ENCODE assay signal across 8 cellular contexts in the genomic region with DNA sequence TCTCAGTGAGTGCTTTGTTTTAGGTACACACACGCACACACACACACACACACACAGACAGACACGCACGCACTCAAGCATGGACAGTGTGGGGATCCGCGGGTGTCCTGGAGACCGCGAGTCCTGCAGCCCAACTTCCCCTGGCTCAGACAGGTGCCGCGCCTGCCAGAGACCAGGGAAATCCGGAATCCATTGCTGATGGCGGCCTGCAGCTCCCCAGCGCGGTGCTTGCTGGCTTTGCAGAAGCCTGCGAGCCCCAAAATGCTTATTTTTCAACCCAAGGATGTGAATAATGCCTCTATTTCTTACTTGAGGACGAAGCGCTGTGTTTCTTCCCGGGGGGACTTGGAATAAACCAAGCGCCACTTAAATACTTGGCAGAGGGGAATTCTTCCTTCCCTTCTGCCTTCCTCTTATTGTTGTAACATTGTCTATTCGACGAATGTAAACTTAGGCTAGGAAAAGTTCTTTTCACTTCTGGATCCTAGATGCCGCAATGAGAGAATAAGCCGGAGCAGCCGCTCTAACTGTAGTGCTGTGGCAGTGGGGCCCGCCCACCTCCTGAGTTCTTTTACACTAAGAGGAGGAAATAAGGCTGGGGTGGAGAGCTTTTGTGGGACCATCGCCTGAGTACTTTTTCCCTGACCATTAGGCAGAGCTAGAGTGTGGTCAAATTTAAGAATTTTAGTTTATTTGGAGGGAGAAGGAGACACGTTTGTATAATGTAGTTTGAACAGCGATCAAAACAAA. TPM values are rescaled to one million over a fixed set of nuclear protein-coding genes. Genes with fewer than 3 reads are reported as not detected.
DNase-seq lines count a peak whose midpoint lies in the region; ATAC-seq and TF ChIP-seq lines count a peak whose summit lies in the region.

No MANE protein-coding gene starts in this region.

- H3K36me3 ChIP-seq in IMR-90 (ENCODE audit: control insufficient read depth, insufficient read depth, low read length) (peaks cover 5% of the 10 kb centered on the region; the same call in 1 of the 2 replicates), thoracic aorta (no peaks in the 10 kb centered on the region)

- peak overlapping the region; percentile 51; the same call in 1 of the 2 replicates for H4K5ac ChIP-seq in IMR-90 (ENCODE audit: low read depth, low read length)

- H3K27ac Mint-ChIP-seq in activated CD4-positive, alpha-beta memory T cell treated with anti-CD3 and anti-CD28 coated beads, Interleukin-2, amount 10 ng/mL, durations not matched to agents 7 days and 5 days = peak overlapping the region; percentile 17

- dilution Hi-C loops in IMR-90 (cut with HindIII; ENCODE audit: low sequenced_read_pairs, unreplicated experiment) = no loop called here

- peak overlapping the region; percentile 15 for H3K18ac ChIP-seq in IMR-90 (ENCODE audit: low read depth, low read length)

- peaks cover 0 to 66% of the 10 kb centered on the region in 2 experiments; a peak in 2 of 4 replicates for H3K79me1 ChIP-seq in IMR-90 (ENCODE audit: low read depth in 1 of 2, low read length in 2 of 2)

- H2BK15ac ChIP-seq in IMR-90 (ENCODE audit: low read depth, low read length) = peak overlapping the region; percentile 52; the same call in 1 of the 3 replicates

- peak overlapping the region; percentile 48 for H2AK5ac ChIP-seq in IMR-90 (ENCODE audit: low read depth, low read length)

- peak overlapping the region; percentile 61 for H3K23ac ChIP-seq in IMR-90 (ENCODE audit: low read depth, low read length)

- no peaks in the 10 kb centered on the region for H3K9me3 Mint-ChIP-seq in activated CD4-positive, alpha-beta memory T cell treated with anti-CD3 and anti-CD28 coated beads, Interleukin-2, amount 10 ng/mL, durations not matched to agents 7 days and 5 days

- in situ Hi-C loops in IMR-90 (cut with MboI; ENCODE audit: low sequenced_read_pairs) = no loop called here

- H2AK9ac ChIP-seq in IMR-90 (replicated peaks; ENCODE audit: low read depth, low read length, poor library complexity) = peak overlapping the region; percentile 56

- DNase-seq in IMR-90 (peak; percentile 60), epithelial cell of prostate (ENCODE audit: low read depth, low spot score) (no peak), thoracic aorta (ENCODE audit: low spot score) (no peak), DMS153 treated with DMSO at 0.1 percent for 48 hours (lab: John Stamatoyannopoulos, UW; ENCODE audit: unreplicated experiment) (no peak)
- peak; percentile 54 for DNase-seq in activated CD4-positive, alpha-beta memory T cell treated with anti-CD3 and anti-CD28 coated beads, Interleukin-2, amount 10 ng/mL, durations not matched to agents 7 days and 5 days

- intact Hi-C loops in IMR-90 (cut with micrococcal nuclease) = loop anchor here (2.0 to 5.0 kb wide), 3 partner anchors 37 to 47 kb away; no protein-coding TSS in a partner anchor

- H3K36me3 Mint-ChIP-seq in activated CD4-positive, alpha-beta memory T cell treated with anti-CD3 and anti-CD28 coated beads, Interleukin-2, amount 10 ng/mL, durations not matched to agents 7 days and 5 days (ENCODE audit: low read depth) = peaks cover 32% of the 10 kb centered on the region

- peaks cover 4% of the 10 kb centered on the region for H3K9me1 ChIP-seq in IMR-90 (ENCODE audit: insufficient read depth, low read length)

- H2BK5ac ChIP-seq in IMR-90 (ENCODE audit: low read depth, low read length, poor library complexity, severe bottlenecking) = peak overlapping the region; percentile 40

- no peak for TF ChIP-seq POLR2A in IMR-90 (IDR thresholded peaks at IDR 0.05; ENCODE audit: low read depth, low read length)

- no peak overlapping the region for H2BK20ac ChIP-seq in IMR-90 (ENCODE audit: low read depth, low read length)

- peak overlapping the region; percentile 79 for H3K4me3 Mint-ChIP-seq in activated CD4-positive, alpha-beta memory T cell treated with anti-CD3 and anti-CD28 coated beads, Interleukin-2, amount 10 ng/mL, durations not matched to agents 7 days and 5 days

- BruUV-seq in IMR-90 (replicated peaks; lab: Mats Ljungman, UMichigan) = no TSS peak

- peaks cover 19% of the 10 kb centered on the region for H3K27me3 Mint-ChIP-seq in activated CD4-positive, alpha-beta memory T cell treated with anti-CD3 and anti-CD28 coated beads, Interleukin-2, amount 10 ng/mL, durations not matched to agents 7 days and 5 days

- H3K4me1 ChIP-seq in IMR-90 (ENCODE audit: control insufficient read depth, insufficient read depth, low read length) (peaks cover 16% of the 10 kb centered on the region; the same call in 1 of the 2 replicates), mononuclear cell (ENCODE audit: insufficient read depth, low read length) (peaks cover 17% of the 10 kb centered on the region), thoracic aorta (ENCODE audit: control insufficient read depth in 1 of 2, low read depth in 2 of 2) (peaks cover 0 to 11% of the 10 kb centered on the region in 2 donors)

- H3K4me3 ChIP-seq in IMR-90 (ENCODE audit: insufficient read depth, low read depth, low read length) = peak overlapping the region; percentile 93
- H3K4me3 ChIP-seq in mononuclear cell (ENCODE audit: low read length) = peak overlapping the region; percentile 25
- H3K4me3 ChIP-seq in thoracic aorta = peak overlapping the region; percentile 81

- H3K27me3 ChIP-seq in IMR-90 (ENCODE audit: control insufficient read depth, insufficient read depth, low read length) (no peaks in the 10 kb centered on the region), mononuclear cell (ENCODE audit: insufficient read depth, low read length) (peaks cover 44% of the 10 kb centered on the region), thoracic aorta (replicated peaks; ENCODE audit: insufficient read depth) (no peaks in the 10 kb centered on the region)

- 0% methylated on average over 9 of the region's 27 CpGs; no CpG with 5 or more reads in 1 of the 2 experiments for WGBS in IMR-90 (ENCODE audit: extremely low coverage in 2 of 2, insufficient read length in 1 of 2), 2 experiments

- peak overlapping the region; percentile 78 for H3K56ac ChIP-seq in IMR-90 (ENCODE audit: extremely low read depth, insufficient read depth, low read length)

- TF ChIP-seq RAD21 in IMR-90 (IDR thresholded peaks at IDR 0.05; ENCODE audit: low read length) = peak; percentile 63

- peak overlapping the region; percentile 7 to 48; a peak in 2 of 4 replicates for H4K8ac ChIP-seq in IMR-90 (ENCODE audit: low read depth in 2 of 2, low read length in 2 of 2)

- H2AFZ ChIP-seq in IMR-90 (replicated peaks; ENCODE audit: low read length, poor library complexity) = peak overlapping the region; percentile 92

- no peaks in the 10 kb centered on the region for H4K20me1 ChIP-seq in IMR-90 (ENCODE audit: insufficient read depth, low read length)

- H4K91ac ChIP-seq in IMR-90 (ENCODE audit: insufficient read depth, low read depth, low read length) = peak overlapping the region; percentile 74; the same call in 1 of the 2 replicates

- H3K4me2 ChIP-seq in IMR-90 (ENCODE audit: low read depth, low read length) = peak overlapping the region; percentile 93

- peak overlapping the region; percentile 73 for H3K9ac ChIP-seq in IMR-90 (ENCODE audit: low read depth, low read length)

- ATAC-seq in GM18511 (IDR thresholded peaks at IDR 0.05; ENCODE audit: unreplicated experiment) = peak; percentile 43
- peak; percentile 47 for ATAC-seq in IMR-90 (ENCODE audit: low read depth)
- no peak for ATAC-seq in thoracic aorta (ENCODE audit: insufficient number of reproducible peaks, low FRiP score, low read depth)

- CTCF ChIA-PET in IMR-90 (lab: Yijun Ruan, JAX) = interaction anchor here (0.6 to 1.1 kb wide), 4 partner anchors 28 to 1370 kb away, joined by 3 to 4 read pairs (median 4); no protein-coding TSS in a partner anchor
- CTCF ChIA-PET in activated CD4-positive, alpha-beta memory T cell treated with anti-CD3 and anti-CD28 coated beads, Interleukin-2, amount 10 ng/mL, durations not matched to agents 7 days and 5 days (lab: Charles Lee) = interaction anchor here (0.6 to 4.9 kb wide), 11 partner anchors 9 to 324 kb away, joined by 3 to 37 read pairs (median 3); a partner anchor contains a TSS

- POLR2A ChIA-PET in IMR-90 (lab: Charles Lee; ENCODE audit: unreplicated experiment) = interaction anchor here (0.6 to 1.0 kb wide), 4 partner anchors 29 to 46 kb away, joined by 3 to 8 read pairs (median 6); no protein-coding TSS in a partner anchor
- POLR2A ChIA-PET in activated CD4-positive, alpha-beta memory T cell treated with anti-CD3 and anti-CD28 coated beads, Interleukin-2, amount 10 ng/mL, durations not matched to agents 7 days and 5 days (lab: Charles Lee) = interaction anchor here (1.0 to 3.5 kb wide), 9 partner anchors 9 to 99 kb away, joined by 3 to 18 read pairs (median 6); no protein-coding TSS in a partner anchor

- H3K14ac ChIP-seq in IMR-90 (replicated peaks; ENCODE audit: low read depth, low read length) = peak overlapping the region; percentile 80

- H3K4ac ChIP-seq in IMR-90 (ENCODE audit: low read depth, low read length) = peak overlapping the region; percentile 59

- TF ChIP-seq CTCF in 22Rv1 (IDR thresholded peaks at IDR 0.05) = peak; percentile 22; the same call in 1 of the 2 replicates
- peak; percentile 50 for TF ChIP-seq CTCF in IMR-90 (conservative IDR thresholded peaks at IDR 0.05; ENCODE audit: low read depth, low read length)
- TF ChIP-seq CTCF in thoracic aorta (IDR thresholded peaks at IDR 0.05) = peak; percentile 20

- peak overlapping the region; percentile 67 for H3K27ac ChIP-seq in 22Rv1
- H3K27ac ChIP-seq in IMR-90 (ENCODE audit: insufficient read depth, low read length) = peak overlapping the region; percentile 56
- peak overlapping the region; percentile 95 for H3K27ac ChIP-seq in epithelial cell of prostate
- no peak overlapping the region for H3K27ac ChIP-seq in thoracic aorta

- H3K4me1 Mint-ChIP-seq in activated CD4-positive, alpha-beta memory T cell treated with anti-CD3 and anti-CD28 coated beads, Interleukin-2, amount 10 ng/mL, durations not matched to agents 7 days and 5 days = peaks cover 57% of the 10 kb centered on the region

- no peaks in the 10 kb centered on the region for H3K9me3 ChIP-seq in IMR-90 (ENCODE audit: control insufficient read depth, insufficient read depth, low read length)
- H3K9me3 ChIP-seq in mononuclear cell (ENCODE audit: low read depth, low read length) = no peaks in the 10 kb centered on the region
- no peaks in the 10 kb centered on the region for H3K9me3 ChIP-seq in thoracic aorta

- peak overlapping the region; percentile 62 for H2BK120ac ChIP-seq in IMR-90 (ENCODE audit: low read depth, low read length)

TF ChIP-seq in IMR-90, 13 proteins besides CTCF, POLR2A, EP300 and RAD21 (continues in another document):
- no peak for TF ChIP-seq MXI1 (IDR thresholded peaks at IDR 0.05; ENCODE audit: borderline replicate concordance, low read depth, low read length)
- no peak for TF ChIP-seq RFX5 (IDR thresholded peaks at IDR 0.05; ENCODE audit: low read depth, low read length)
- TF ChIP-seq NFE2L2 (IDR thresholded peaks at IDR 0.05; ENCODE audit: low read depth, low read length) = no peak

RNA-seq across cellular contexts. Expression of a gene that starts 0.8 kb away (rescaled TPM):
- total RNA-seq in IMR-90 (2012; rRNA removed) (83.6 and 93.4 TPM in 2 replicates), mononuclear cell (0.73 TPM), thoracic aorta (1 to 10 TPM; 4.9 to 7.2 TPM)
- 20.4 and 23.3 TPM in 2 replicates for polyA plus RNA-seq in IMR-90 (2012; rRNA removed)
- 3.8 and 6.3 TPM in 2 replicates for polyA plus RNA-seq in IMR-90 (2012; cell fraction: cytosol; rRNA removed)
- polyA plus RNA-seq in IMR-90 (2012; cell fraction: nucleus; rRNA removed; ENCODE audit: low replicate concordance) = 2.9 and 17.7 TPM in 2 replicates
- 10 to 100 TPM; 10.2 to 11.2 TPM for total RNA-seq in activated CD4-positive, alpha-beta memory T cell treated with anti-CD3 and anti-CD28 coated beads, Interleukin-2, amount 10 ng/mL, durations not matched to agents 7 days and 5 days

Comparison
In these comparisons a context has a peak if more than half of its experiments do, and no peak if none do; other contexts are left out.
1. H3K27ac ChIP-seq: peak in 22Rv1 (single experiment), IMR-90 (single experiment) and epithelial cell of prostate (single experiment); none in thoracic aorta (0 of 2).
2. DNase-seq: peak in IMR-90 (single experiment) and activated CD4-positive, alpha-beta memory T cell treated with anti-CD3 and anti-CD28 coated beads, Interleukin-2, amount 10 ng/mL, durations not matched to agents 7 days and 5 days (single experiment); none in epithelial cell of prostate (single experiment), thoracic aorta (single experiment) and DMS153 treated with DMSO at 0.1 percent for 48 hours (single experiment).
3. H3K4me3 ChIP-seq: peak in every context shown above with its lines; median percentile 93 in IMR-90; 81 in thoracic aorta; 25 in mononuclear cell.
4. Peak in every context shown above with its lines, with median percentiles within 50 percentile points of each other: CTCF ChIP-seq.